Comparison of ENCODE assay signal across 27 cellular contexts in genomic region chr5:150391064-150391834, GRCh38. TPM values are rescaled to one million over a fixed set of nuclear protein-coding genes. Genes with fewer than 3 reads are reported as not detected.
"Had no signal": no experiment of that assay in that cellular context is flagged by ENCODE, and none has a peak within 500 bp of the region (broad histone marks: within the 10 kb centered on the region; RNA-seq: fewer than 3 reads in every experiment).

No MANE protein-coding gene starts in this region.

- H3K27me3 ChIP-seq: esophagus muscularis mucosa, left lung, pancreas, testis, transverse colon had no signal

- H3K27me3 Mint-ChIP-seq: activated CD4-positive, alpha-beta memory T cell treated with anti-CD3 and anti-CD28 coated beads for 36 hours; activated CD4-positive, alpha-beta T cell treated with anti-CD3 and anti-CD28 coated beads, Interleukin-2, amount 10 ng/mL, durations not matched to agents 24 days and 14 days; activated naive CD4-positive, alpha-beta T cell treated with anti-CD3 and anti-CD28 coated beads, Interleukin-2, amount 10 ng/mL, durations not matched to agents 7 days and 5 days; stimulated activated naive B cell treated with anti-CD40 and anti-IgM and Interleukin-4, amounts not matched to agents 10 μg/mL and 1 μg/mL and 100 μg/mL, for 72 hours had no signal

- H3K27ac Mint-ChIP-seq: activated CD4-positive, alpha-beta memory T cell treated with anti-CD3 and anti-CD28 coated beads for 36 hours; activated CD4-positive, alpha-beta T cell treated with anti-CD3 and anti-CD28 coated beads, Interleukin-2, amount 10 ng/mL, durations not matched to agents 24 days and 14 days; activated naive CD4-positive, alpha-beta T cell treated with anti-CD3 and anti-CD28 coated beads, Interleukin-2, amount 10 ng/mL, durations not matched to agents 7 days and 5 days; T-helper 1 cell treated with Interleukin-12 subunit alpha and Interleukin-12 subunit beta and Interleukin-4 antibody, amounts not matched to agents 30 μg/mL and 1 μg/mL, for 36 hours had no signal

- DNase-seq: activated CD4-positive, alpha-beta memory T cell treated with anti-CD3 and anti-CD28 coated beads for 36 hours; activated CD4-positive, alpha-beta T cell treated with anti-CD3 and anti-CD28 coated beads, Interleukin-2, amount 10 ng/mL, durations not matched to agents 24 days and 14 days; activated CD4-positive, CD25-positive, alpha-beta regulatory T cell treated with anti-CD3 and anti-CD28 coated beads, Interleukin-2, amount 50 U/mL, for 72 hours; activated CD8-positive, alpha-beta memory T cell treated with anti-CD3 and anti-CD28 coated beads, Interleukin-2, amount 50 U/mL, for 48 hours; activated effector memory CD4-positive, alpha-beta T cell treated with anti-CD3 and anti-CD28 coated beads, Interleukin-2, amount 50 U/mL, for 16 hours; activated naive CD4-positive, alpha-beta T cell treated with anti-CD3 and anti-CD28 coated beads, Interleukin-2, amount 10 ng/mL, durations not matched to agents 7 days and 5 days; anterior cingulate cortex; dermis blood vessel endothelial cell; effector CD4-positive, alpha-beta T cell; foreskin melanocyte; kidney glomerular epithelial cell; pancreas; retina; stimulated activated CD4-positive, alpha-beta T cell treated with anti-CD3 and anti-CD28 coated beads, Interleukin-12 subunit alpha, Interleukin-12 subunit beta, amount 100 ng/mL, for 4 hours; stimulated activated CD4-positive, alpha-beta T cell treated with anti-CD3 and anti-CD28 coated beads, Interleukin-4, amount 100 ng/mL, for 1 hour; stimulated activated naive B cell treated with anti-CD40 and anti-IgM and Interleukin-4, amounts not matched to agents 10 μg/mL and 1 μg/mL and 100 μg/mL, for 72 hours; SW 1271; testis; transverse colon had no signal

- H3K4me3 ChIP-seq: esophagus muscularis mucosa, left lung, lung, pancreas, prostate gland, skin epidermis, testis, transverse colon had no signal

- H3K27ac ChIP-seq: esophagus muscularis mucosa, left lung, pancreas, prostate gland, skin epidermis, testis, transverse colon had no signal

- ATAC-seq: left lung; pancreas; sciatic nerve; stimulated activated naive B cell treated with anti-CD40 and anti-IgM and Interleukin-4, amounts not matched to agents 10 μg/mL and 1 μg/mL and 100 μg/mL, for 72 hours had no signal

- H3K4me3 Mint-ChIP-seq: activated CD4-positive, alpha-beta memory T cell treated with anti-CD3 and anti-CD28 coated beads for 36 hours; activated CD4-positive, alpha-beta T cell treated with anti-CD3 and anti-CD28 coated beads, Interleukin-2, amount 10 ng/mL, durations not matched to agents 24 days and 14 days; activated naive CD4-positive, alpha-beta T cell treated with anti-CD3 and anti-CD28 coated beads, Interleukin-2, amount 10 ng/mL, durations not matched to agents 7 days and 5 days; stimulated activated naive B cell treated with anti-CD40 and anti-IgM and Interleukin-4, amounts not matched to agents 10 μg/mL and 1 μg/mL and 100 μg/mL, for 72 hours; T-helper 1 cell treated with Interleukin-12 subunit alpha and Interleukin-12 subunit beta and Interleukin-4 antibody, amounts not matched to agents 30 μg/mL and 1 μg/mL, for 36 hours had no signal

- H3K9me3 Mint-ChIP-seq: activated CD4-positive, alpha-beta memory T cell treated with anti-CD3 and anti-CD28 coated beads for 36 hours; activated CD4-positive, alpha-beta T cell treated with anti-CD3 and anti-CD28 coated beads, Interleukin-2, amount 10 ng/mL, durations not matched to agents 24 days and 14 days; activated naive CD4-positive, alpha-beta T cell treated with anti-CD3 and anti-CD28 coated beads, Interleukin-2, amount 10 ng/mL, durations not matched to agents 7 days and 5 days; stimulated activated naive B cell treated with anti-CD40 and anti-IgM and Interleukin-4, amounts not matched to agents 10 μg/mL and 1 μg/mL and 100 μg/mL, for 72 hours; T-helper 1 cell treated with Interleukin-12 subunit alpha and Interleukin-12 subunit beta and Interleukin-4 antibody, amounts not matched to agents 30 μg/mL and 1 μg/mL, for 36 hours had no signal

- H3K4me1 Mint-ChIP-seq: activated naive CD4-positive, alpha-beta T cell treated with anti-CD3 and anti-CD28 coated beads, Interleukin-2, amount 10 ng/mL, durations not matched to agents 7 days and 5 days had no signal

- H3K9me3 ChIP-seq: esophagus muscularis mucosa, left lung, pancreas, prostate gland, testis, transverse colon had no signal

- H3K4me1 ChIP-seq: esophagus muscularis mucosa, left lung, pancreas, prostate gland, testis, transverse colon had no signal

RNA-seq across cellular contexts. Expression of gene CD74, which starts 21.5 kb away (rescaled TPM):
- polyA plus RNA-seq: neural cell had no signal
